12 cellular contexts compared by ENCODE assay signal in the genomic region with DNA sequence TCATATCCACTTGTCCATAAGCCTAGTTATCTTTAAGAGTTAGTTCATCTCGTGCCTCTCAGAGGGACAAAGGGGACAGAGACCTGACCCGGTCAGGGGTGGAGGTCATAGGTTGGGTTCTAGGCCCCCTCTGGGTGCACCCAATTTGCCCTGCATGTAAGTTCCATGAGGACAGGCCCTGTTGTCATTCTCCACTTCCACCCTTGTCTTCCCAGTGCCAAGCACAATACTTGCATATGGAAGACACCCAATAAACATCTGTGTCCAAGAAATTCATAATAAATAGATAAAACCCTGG. TPM values are rescaled to one million over a fixed set of nuclear protein-coding genes. Genes with fewer than 3 reads are reported as not detected.
DNase-seq lines count a peak whose midpoint lies in the region; ATAC-seq and TF ChIP-seq lines count a peak whose summit lies in the region.
"Had no signal": no experiment of that assay in that cellular context is flagged by ENCODE, and none has a peak within 500 bp of the region (broad histone marks: within the 10 kb centered on the region; RNA-seq: fewer than 3 reads in every experiment).

No MANE protein-coding gene starts in this region.

- H3K36me3 ChIP-seq in OCI-LY7 (ENCODE audit: insufficient read depth, low read length) (peaks cover 3% of the 10 kb centered on the region; the same call in 1 of the 2 replicates), skeletal muscle satellite cell (ENCODE audit: insufficient read depth, low read length) (peaks cover 17% of the 10 kb centered on the region), gastrocnemius medialis (no peaks in the 10 kb centered on the region)
- H3K36me3 ChIP-seq: left ventricle myocardium inferior, sigmoid colon had no signal

- no peak for TF ChIP-seq CTCF in OCI-LY7 (conservative IDR thresholded peaks at IDR 0.05; ENCODE audit: low read length)
- no peak for TF ChIP-seq CTCF in dorsolateral prefrontal cortex (IDR thresholded peaks at IDR 0.05 in 54 of 56, conservative IDR thresholded peaks at IDR 0.05 in 2 of 56; ENCODE audit: low read depth in 1 of 56, partially characterized antibody in 56 of 56)
- TF ChIP-seq CTCF in gastrocnemius medialis (IDR thresholded peaks at IDR 0.05 in 4 of 5, conservative IDR thresholded peaks at IDR 0.05 in 1 of 5) = no peak

- DNase-seq in activated CD4-positive, alpha-beta T cell treated with anti-CD3 and anti-CD28 coated beads, Interleukin-2, amount 10 ng/mL, durations not matched to agents 7 days and 5 days = no peak
- no peak for DNase-seq in activated CD4-positive, alpha-beta T cell treated with anti-CD3 and anti-CD28 coated beads for 4 hours
- no peak for DNase-seq in OCI-LY7 (ENCODE audit: low spot score)
- DNase-seq in dorsolateral prefrontal cortex = no peak
- no peak for DNase-seq in nucleus accumbens (lab: John Stamatoyannopoulos, UW)
- DNase-seq in gastrocnemius medialis = no peak
- DNase-seq: activated CD4-positive, alpha-beta T cell treated with anti-CD3 and anti-CD28 coated beads, Interleukin-2, amount 50 U/mL, for 48 hours; left ventricle myocardium inferior; NCI-H2081 treated with DMSO at 0.1 percent for 48 hours; sigmoid colon had no signal

- H3K9me3 ChIP-seq in OCI-LY7 (ENCODE audit: low read length) (no peaks in the 10 kb centered on the region), skeletal muscle satellite cell (replicated peaks; ENCODE audit: low read length) (no peaks in the 10 kb centered on the region), gastrocnemius medialis (no peaks in the 10 kb centered on the region)
- H3K9me3 ChIP-seq: left ventricle myocardium inferior, sigmoid colon had no signal

- no peaks in the 10 kb centered on the region for H3K9me3 Mint-ChIP-seq in activated CD4-positive, alpha-beta T cell treated with anti-CD3 and anti-CD28 coated beads, Interleukin-2, amount 10 ng/mL, durations not matched to agents 7 days and 5 days

- BruUV-seq in OCI-LY7 (replicated peaks; lab: Mats Ljungman, UMichigan) = no TSS peak

- no peaks in the 10 kb centered on the region for H3K36me3 Mint-ChIP-seq in activated CD4-positive, alpha-beta T cell treated with anti-CD3 and anti-CD28 coated beads, Interleukin-2, amount 10 ng/mL, durations not matched to agents 7 days and 5 days (ENCODE audit: low read depth)

- no peak for TF ChIP-seq POLR2A in gastrocnemius medialis (IDR thresholded peaks at IDR 0.05)

- intact Hi-C loops in OCI-LY7 (cut with micrococcal nuclease; ENCODE audit: unreplicated experiment) (no loop called here), dorsolateral prefrontal cortex (cut with DNase I) (loop anchor here (5.0 kb wide), 2 partner anchors 47 to 57 kb away; partner anchors contain the start of genes B4GAT1 (in 1 of the 2), BRMS1 (in 1 of the 2) and RIN1 (in 1 of the 2)), gastrocnemius medialis (cut with DNase I; ENCODE audit: low total_unique reads) (no loop called here)

- H3K4me1 Mint-ChIP-seq in activated CD4-positive, alpha-beta T cell treated with anti-CD3 and anti-CD28 coated beads, Interleukin-2, amount 10 ng/mL, durations not matched to agents 7 days and 5 days = peaks cover 38% of the 10 kb centered on the region

- peak overlapping the region; percentile 89 for H3K4me3 Mint-ChIP-seq in activated CD4-positive, alpha-beta T cell treated with anti-CD3 and anti-CD28 coated beads, Interleukin-2, amount 10 ng/mL, durations not matched to agents 7 days and 5 days

- H3K4me1 ChIP-seq in OCI-LY7 (ENCODE audit: insufficient read depth, low read length, poor library complexity, severe bottlenecking) (peaks cover 18% of the 10 kb centered on the region), skeletal muscle satellite cell (ENCODE audit: control insufficient read depth, insufficient read depth, low read length) (peaks cover 15% of the 10 kb centered on the region), gastrocnemius medialis (peaks cover 20 to 36% of the 10 kb centered on the region in 2 donors)

- H3K4me2 ChIP-seq in OCI-LY7 (ENCODE audit: low read length) (peak overlapping the region; percentile 85), skeletal muscle satellite cell (ENCODE audit: low read length) (peak overlapping the region; percentile 95)

- H4K20me1 ChIP-seq in OCI-LY7 (ENCODE audit: insufficient read depth, low read length) = no peaks in the 10 kb centered on the region

- H3K9ac ChIP-seq in skeletal muscle satellite cell (ENCODE audit: low read depth, low read length) = no peak overlapping the region

- peaks cover 9% of the 10 kb centered on the region; the same call in 1 of the 2 replicates for H3K79me2 ChIP-seq in OCI-LY7 (ENCODE audit: insufficient read depth, low read depth, low read length)

- CTCF ChIA-PET in activated CD4-positive, alpha-beta T cell treated with anti-CD3 and anti-CD28 coated beads, Interleukin-2, amount 10 ng/mL, durations not matched to agents 7 days and 5 days (lab: Charles Lee) = interaction anchor here (1.9 kb wide), 1 partner anchor 8 kb away, joined by 11 read pairs; no protein-coding TSS in a partner anchor
- CTCF ChIA-PET in OCI-LY7 (lab: Charles Lee; ENCODE audit: unreplicated experiment) = no interaction called here

- ATAC-seq in GM18907 (IDR thresholded peaks at IDR 0.05; ENCODE audit: unreplicated experiment) (no peak), gastrocnemius medialis (no peak)

- in situ Hi-C loops in gastrocnemius medialis (cut with MboI; ENCODE audit: low sequenced_read_pairs in 4 of 4) = no loop called here

- peaks cover 25% of the 10 kb centered on the region for H3K27me3 Mint-ChIP-seq in activated CD4-positive, alpha-beta T cell treated with anti-CD3 and anti-CD28 coated beads, Interleukin-2, amount 10 ng/mL, durations not matched to agents 7 days and 5 days

- peak overlapping the region; percentile 88 for H3K4me3 ChIP-seq in OCI-LY7 (ENCODE audit: low read depth, low read length, poor library complexity, severe bottlenecking)
- H3K4me3 ChIP-seq in dorsolateral prefrontal cortex = peak overlapping the region in 55 of 59 donors; percentile 68 to 99 (median 91)
- H3K4me3 ChIP-seq in skeletal muscle satellite cell (ENCODE audit: low read length) = peak overlapping the region; percentile 72
- H3K4me3 ChIP-seq in gastrocnemius medialis = no peak overlapping the region

- no peaks in the 10 kb centered on the region for H3K9me2 ChIP-seq in OCI-LY7 (ENCODE audit: insufficient read depth, low read length)

- POLR2A ChIA-PET in activated CD4-positive, alpha-beta T cell treated with anti-CD3 and anti-CD28 coated beads, Interleukin-2, amount 10 ng/mL, durations not matched to agents 7 days and 5 days (lab: Charles Lee) = no interaction called here
- POLR2A ChIA-PET in OCI-LY7 (lab: Charles Lee) = no interaction called here

- H3K27ac Mint-ChIP-seq in activated CD4-positive, alpha-beta T cell treated with anti-CD3 and anti-CD28 coated beads, Interleukin-2, amount 10 ng/mL, durations not matched to agents 7 days and 5 days = peak overlapping the region; percentile 7

- no peak overlapping the region for H2AFZ ChIP-seq in OCI-LY7 (ENCODE audit: low read length)

- H3K27me3 ChIP-seq in dorsolateral prefrontal cortex (peaks cover 0 to 7% (median 0%) of the 10 kb centered on the region in 45 donors), skeletal muscle satellite cell (ENCODE audit: control insufficient read depth, insufficient read depth, low read length) (peaks cover 33% of the 10 kb centered on the region), gastrocnemius medialis (peaks cover 14 to 25% (median 21%) of the 10 kb centered on the region in 3 donors)

- H3K27ac ChIP-seq in OCI-LY7 (ENCODE audit: low read depth, low read length, poor library complexity, severe bottlenecking) (no peak overlapping the region), dorsolateral prefrontal cortex (peak overlapping the region; percentile 89 to 100 (median 99)), gastrocnemius medialis (no peak overlapping the region)

RNA-seq across cellular contexts. Expression of gene YIF1A, which starts 1.3 kb away (rescaled TPM):
- total RNA-seq in activated CD4-positive, alpha-beta T cell treated with anti-CD3 and anti-CD28 coated beads, Interleukin-2, amount 10 ng/mL, durations not matched to agents 7 days and 5 days = 10 to 100 TPM; 39.1 to 45.4 TPM
- total RNA-seq in OCI-LY7 (2014; rRNA removed; shearing (Covaris generic)) = 63.9 and 73.4 TPM in 2 replicates
- total RNA-seq in OCI-LY7 (2022) = 44.9 and 57.2 TPM in 2 replicates
- total RNA-seq in dorsolateral prefrontal cortex = 10 to 100 TPM; 15.9 to 71.3 (median 33.4) TPM
- total RNA-seq in skeletal muscle satellite cell (2012; rRNA removed) = 181 and 287 TPM in 2 replicates
- total RNA-seq in gastrocnemius medialis = 100 to 1,000 TPM; 106 to 137 (median 113) TPM

RNA-seq across cellular contexts. Expression of gene TMEM151A, which starts 1.4 kb away (rescaled TPM):
- not detected for total RNA-seq in activated CD4-positive, alpha-beta T cell treated with anti-CD3 and anti-CD28 coated beads, Interleukin-2, amount 10 ng/mL, durations not matched to agents 7 days and 5 days
- total RNA-seq in OCI-LY7 (2014; rRNA removed; shearing (Covaris generic)) = not detected in 2 replicates
- total RNA-seq in OCI-LY7 (2022) = not detected in 2 replicates
- total RNA-seq in dorsolateral prefrontal cortex = 100 to 1,000 TPM in 2 of 120 experiments, 10 to 100 TPM in 118; 29.6 to 145 (median 58.1) TPM
- 0.22 TPM in 1 of 2 replicates, not detected in the other for total RNA-seq in skeletal muscle satellite cell (2012; rRNA removed)
- not detected for total RNA-seq in gastrocnemius medialis
- total RNA-seq: left ventricle myocardium inferior had no signal

RNA-seq across cellular contexts. Expression of gene CNIH2, which starts 12.3 kb away (rescaled TPM):
- total RNA-seq in activated CD4-positive, alpha-beta T cell treated with anti-CD3 and anti-CD28 coated beads, Interleukin-2, amount 10 ng/mL, durations not matched to agents 7 days and 5 days = 1 to 10 TPM; 2.5 TPM
- 0.23 and 0.60 TPM in 2 replicates for total RNA-seq in OCI-LY7 (2014; rRNA removed; shearing (Covaris generic))
- total RNA-seq in OCI-LY7 (2022) (2.7 and 3.5 TPM in 2 replicates), dorsolateral prefrontal cortex (100 to 1,000 TPM in 2 of 120 experiments, 10 to 100 TPM in 118; 27.7 to 125 (median 64.9) TPM), gastrocnemius medialis (not detected)
- 1.3 TPM in 1 of 2 replicates, not detected in the other for total RNA-seq in skeletal muscle satellite cell (2012; rRNA removed)
- total RNA-seq: left ventricle myocardium inferior had no signal

RNA-seq across cellular contexts. Expression of gene RAB1B, which starts 21.8 kb away (rescaled TPM):
- 100 to 1,000 TPM; 151 to 174 TPM for total RNA-seq in activated CD4-positive, alpha-beta T cell treated with anti-CD3 and anti-CD28 coated beads, Interleukin-2, amount 10 ng/mL, durations not matched to agents 7 days and 5 days
- total RNA-seq in OCI-LY7 (2014; rRNA removed; shearing (Covaris generic)) = 69.2 and 77.7 TPM in 2 replicates
- total RNA-seq in OCI-LY7 (2022) (81.8 and 88.1 TPM in 2 replicates), dorsolateral prefrontal cortex (100 to 1,000 TPM in 115 of 120 experiments, 10 to 100 TPM in 5; 94.3 to 135 (median 115) TPM), gastrocnemius medialis (100 to 1,000 TPM in 3 of 4 donors, 10 to 100 TPM in 1; 96.0 to 194 (median 130) TPM)
- total RNA-seq in skeletal muscle satellite cell (2012; rRNA removed) = 77.3 and 92.0 TPM in 2 replicates

RNA-seq across cellular contexts. Expression of gene CD248, which starts 26.6 kb away (rescaled TPM):
- 1 to 10 TPM; 2.4 to 2.5 TPM for total RNA-seq in activated CD4-positive, alpha-beta T cell treated with anti-CD3 and anti-CD28 coated beads, Interleukin-2, amount 10 ng/mL, durations not matched to agents 7 days and 5 days
- total RNA-seq in OCI-LY7 (2014; rRNA removed; shearing (Covaris generic)) = 0.08 TPM in 1 of 2 replicates, not detected in the other
- total RNA-seq in OCI-LY7 (2022) (0.18 and 0.46 TPM in 2 replicates), dorsolateral prefrontal cortex (1 to 10 TPM in 105 of 120 experiments, under 1 TPM in 15; 0.45 to 6.5 (median 1.9) TPM), gastrocnemius medialis (1 to 10 TPM in 3 of 4 donors, under 1 TPM in 1; 0.46 to 4.6 (median 2.8) TPM)
- total RNA-seq in skeletal muscle satellite cell (2012; rRNA removed) = 138 and 141 TPM in 2 replicates

Comparison
In these comparisons a context has a peak if more than half of its experiments do, and no peak if none do; other contexts are left out.
1. H3K27ac ChIP-seq: peak in dorsolateral prefrontal cortex (59 of 59); none in OCI-LY7 (single experiment) and gastrocnemius medialis (0 of 4).
2. H3K4me3 ChIP-seq: peak in OCI-LY7 (single experiment), dorsolateral prefrontal cortex (55 of 59) and skeletal muscle satellite cell (single experiment); none in gastrocnemius medialis (0 of 4).
3. RNA of gene TMEM151A, which starts 1.4 kb away (total RNA-seq): 29.6 to 145 TPM in dorsolateral prefrontal cortex; not detected in activated CD4-positive, alpha-beta T cell treated with anti-CD3 and anti-CD28 coated beads, Interleukin-2, amount 10 ng/mL, durations not matched to agents 7 days and 5 days, not detected in OCI-LY7 and not detected in gastrocnemius medialis; every median in the first group is over 10 times any median in the second.
4. RNA of gene CNIH2, which starts 12.3 kb away (total RNA-seq): 27.7 to 125 TPM in dorsolateral prefrontal cortex; 0.23 to 3.5 TPM in OCI-LY7, 2.5 TPM in activated CD4-positive, alpha-beta T cell treated with anti-CD3 and anti-CD28 coated beads, Interleukin-2, amount 10 ng/mL, durations not matched to agents 7 days and 5 days and not detected in gastrocnemius medialis; every median in the first group is over 4 times any median in the second.
5. intact Hi-C loops: an anchor here in dorsolateral prefrontal cortex (5.0 kb wide); none called in OCI-LY7 and gastrocnemius medialis.